Comparison of ENCODE assay signal across 22 cellular contexts in the genomic region with DNA sequence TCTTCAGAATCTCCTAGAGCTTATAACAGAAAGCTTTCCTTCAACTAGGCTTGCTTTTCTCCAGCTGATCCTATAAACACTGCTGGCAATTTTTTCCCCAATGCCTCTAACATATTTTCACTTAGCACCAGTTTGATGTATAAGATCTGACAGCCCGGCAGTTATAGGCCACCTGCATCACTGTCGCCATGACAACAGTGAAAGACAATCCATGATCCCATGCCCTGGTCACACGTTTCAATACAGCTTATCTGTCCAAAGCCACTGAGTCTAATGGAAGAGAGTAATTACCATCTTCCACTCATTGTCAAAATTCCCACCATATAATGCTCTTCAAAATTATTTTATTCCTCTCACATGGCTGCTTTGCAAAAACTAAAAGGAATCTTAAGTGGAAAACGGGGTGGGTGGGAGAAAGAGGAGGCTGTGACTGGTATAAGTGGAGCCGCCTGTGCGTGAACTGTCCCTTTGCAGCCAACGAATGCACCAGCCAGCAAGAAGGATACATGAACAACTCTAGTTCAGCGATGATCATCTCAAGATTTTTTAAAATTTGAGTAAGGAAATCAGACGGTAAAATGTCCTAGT. TPM values are rescaled to one million over a fixed set of nuclear protein-coding genes. Genes with fewer than 3 reads are reported as not detected.
DNase-seq lines count a peak whose midpoint lies in the region; ATAC-seq, FAIRE-seq and TF ChIP-seq lines count a peak whose summit lies in the region.
"Had no signal": no experiment of that assay in that cellular context is flagged by ENCODE, and none has a peak within 500 bp of the region (broad histone marks: within the 10 kb centered on the region; RNA-seq: fewer than 3 reads in every experiment).

No MANE protein-coding gene starts in this region.

- peaks cover 3% of the 10 kb centered on the region for H3K79me1 ChIP-seq in trophoblast cell (ENCODE audit: low read length)

- WGBS in K562 (ENCODE audit: insufficient coverage, low coverage, missing lambda C conversion rate), result 0% methylated on average over 8 of the region's 9 CpGs
- no CpG with 5 or more reads among the region's 9 CpGs for WGBS in trophoblast cell (ENCODE audit: extremely low coverage, insufficient coverage, insufficient read length)

- H3K4me2 ChIP-seq in K562 (ENCODE audit: insufficient read depth, low read length) (no peak overlapping the region), trophoblast cell (ENCODE audit: low read length) (no peak overlapping the region)
- H3K4me2 ChIP-seq: KMS-11 had no signal

- no peaks in the 10 kb centered on the region for H4K20me1 ChIP-seq in K562 (replicated peaks; ENCODE audit: control insufficient read depth, insufficient read depth, low read length)

- POLR2A ChIA-PET in K562 (lab: Yijun Ruan, JAX), result no interaction called here

- no TSS peak for BruUV-seq in K562 (replicated peaks; lab: Mats Ljungman, UMichigan)

- H2BK12ac ChIP-seq in trophoblast cell (ENCODE audit: low read length), result no peak overlapping the region

- H3K14ac ChIP-seq in trophoblast cell (ENCODE audit: low read length), result no peak overlapping the region

- intact Hi-C loops in K562 (cut with micrococcal nuclease), result no loop called here

- H2BK120ac ChIP-seq in trophoblast cell (ENCODE audit: insufficient read depth, low read length, poor library complexity), result no peak overlapping the region

- no peak overlapping the region for H4K12ac ChIP-seq in trophoblast cell (ENCODE audit: low read depth, low read length)

- DNase-seq in DMS53 (lab: John Stamatoyannopoulos, UW), result peak; percentile 70
- DNase-seq in DMS53 treated with DMSO at 0.1 percent for 48 hours (lab: John Stamatoyannopoulos, UW; ENCODE audit: unreplicated experiment), result no peak
- peak; percentile 75 for DNase-seq in NCI-H146 (lab: John Stamatoyannopoulos, UW)
- DNase-seq in K562 (ENCODE audit: extremely low read depth in 1 of 4, low spot score in 3 of 4), result no peak
- DNase-seq in trophoblast cell, result no peak
- DNase-seq in D341Med (ENCODE audit: low spot score), result no peak
- DNase-seq in nucleus accumbens (lab: John Stamatoyannopoulos, UW), result no peak
- DNase-seq: activated CD4-positive, alpha-beta memory T cell treated with anti-CD3 and anti-CD28 coated beads for 36 hours; activated gamma-delta T cell treated with Interleukin-2 at 50 U/mL for 16 hours; activated T-cell treated with anti-CD3 and anti-CD28 coated beads for 4 hours; erythroblast; gastrocnemius medialis; mesenchymal stem cell; natural killer cell; small intestine; stimulated activated CD4-positive, alpha-beta T cell treated with anti-CD3 and anti-CD28 coated beads, Interleukin-4, amount 100 ng/mL, for 1 hour; stomach; T-cell; upper lobe of left lung had no signal

- no peak overlapping the region for H3K18ac ChIP-seq in trophoblast cell (ENCODE audit: low read length)

- no peak overlapping the region for H2AK5ac ChIP-seq in trophoblast cell (ENCODE audit: low read length)

- TF ChIP-seq RAD21 in K562 (CRISPR knock-in tag; conservative IDR thresholded peaks at IDR 0.05 in 1 of 2, IDR thresholded peaks at IDR 0.05 in 1 of 2), result no peak

- H4K91ac ChIP-seq in trophoblast cell (ENCODE audit: low read depth, low read length), result no peak overlapping the region

- H3K4ac ChIP-seq in trophoblast cell (ENCODE audit: low read depth, low read length), result no peak overlapping the region

- no peaks in the 10 kb centered on the region for H3K36me3 ChIP-seq in K562 (ENCODE audit: control insufficient read depth, insufficient read depth, low read length)
- no peaks in the 10 kb centered on the region for H3K36me3 ChIP-seq in trophoblast cell (ENCODE audit: control insufficient read depth in 1 of 2, insufficient read depth in 2 of 2, low read length in 2 of 2)
- H3K36me3 ChIP-seq: cardiac muscle cell, gastrocnemius medialis, stomach, upper lobe of left lung had no signal

- in situ Hi-C loops in K562 (cut with MboI), result no loop called here

- H3K4me1 ChIP-seq in K562 (replicated peaks in 1 of 2; ENCODE audit: control insufficient read depth in 2 of 2, insufficient read depth in 2 of 2, low read length in 2 of 2) (no peaks in the 10 kb centered on the region), trophoblast cell (ENCODE audit: control insufficient read depth in 1 of 2, insufficient read depth in 2 of 2, low read length in 2 of 2) (peaks cover 0 to 2% of the 10 kb centered on the region in 2 experiments)
- H3K4me1 ChIP-seq: gastrocnemius medialis had no signal

- H4K8ac ChIP-seq in trophoblast cell (ENCODE audit: low read depth, low read length), result no peak overlapping the region

- H3K27ac ChIP-seq in K562 (ENCODE audit: extremely low read depth, low read depth, low read length) (no peak overlapping the region), trophoblast cell (ENCODE audit: low read depth, low read length) (no peak overlapping the region)
- H3K27ac ChIP-seq: cardiac muscle cell, gastrocnemius medialis, KMS-11, upper lobe of left lung had no signal

- TF ChIP-seq POLR2A in K562 (conservative IDR thresholded peaks at IDR 0.05), result no peak

- ATAC-seq in K562 (no peak), HG03565 (IDR thresholded peaks at IDR 0.05; ENCODE audit: unreplicated experiment) (no peak)
- ATAC-seq: gastrocnemius medialis, natural killer cell, T-cell had no signal

- no peak overlapping the region for H2AFZ ChIP-seq in K562 (ENCODE audit: low read depth, low read length)
- H2AFZ ChIP-seq in trophoblast cell (ENCODE audit: insufficient read depth, low read length, poor library complexity), result no peak overlapping the region

- TF ChIP-seq EP300 in K562 (IDR thresholded peaks at IDR 0.05; ENCODE audit: low read length), result no peak

- no peak overlapping the region for H3K9ac ChIP-seq in K562 (ENCODE audit: insufficient read depth in 1 of 2, low read depth in 2 of 2, low read length in 2 of 2)
- H3K9ac ChIP-seq in trophoblast cell (ENCODE audit: low read length), result no peak overlapping the region
- H3K9ac ChIP-seq: KMS-11 had no signal

- CTCF ChIA-PET in K562 (lab: Yijun Ruan, JAX; ENCODE audit: low intra/inter-chr PET ratio), result no interaction called here

- H3K9me1 ChIP-seq in K562 (ENCODE audit: control insufficient read depth, insufficient read depth, low read length), result no peaks in the 10 kb centered on the region

- H3K9me3 ChIP-seq in K562 (replicated peaks; ENCODE audit: control insufficient read depth, insufficient read depth, low read depth, low read length), result no peaks in the 10 kb centered on the region
- no peaks in the 10 kb centered on the region for H3K9me3 ChIP-seq in trophoblast cell (ENCODE audit: insufficient read depth, low read depth, low read length)
- H3K9me3 ChIP-seq: gastrocnemius medialis, stomach, upper lobe of left lung had no signal

- no peak overlapping the region for H2BK5ac ChIP-seq in trophoblast cell (ENCODE audit: low read depth, low read length, poor library complexity)

- H3K23ac ChIP-seq in trophoblast cell (ENCODE audit: low read length), result peak overlapping the region; percentile 37

- peaks cover 4 to 16% of the 10 kb centered on the region in 2 experiments; a peak in 4 of 5 replicates for H3K27me3 ChIP-seq in K562 (ENCODE audit: control insufficient read depth in 2 of 2, insufficient read depth in 2 of 2, low read length in 2 of 2)
- no peaks in the 10 kb centered on the region for H3K27me3 ChIP-seq in trophoblast cell (ENCODE audit: insufficient read depth, low read length)
- H3K27me3 ChIP-seq: cardiac muscle cell, gastrocnemius medialis, stomach, upper lobe of left lung had no signal

- H3K79me2 ChIP-seq in K562 (ENCODE audit: control insufficient read depth, insufficient read depth, low read length), result no peaks in the 10 kb centered on the region
- no peaks in the 10 kb centered on the region for H3K79me2 ChIP-seq in trophoblast cell (ENCODE audit: control insufficient read depth, insufficient read depth, low read length, poor library complexity)

- no peak for FAIRE-seq in K562 (lab: Jason Lieb, UNC)
- FAIRE-seq: small intestine had no signal

- no peak for TF ChIP-seq CTCF in K562 (IDR thresholded peaks at IDR 0.05 in 2 of 3, conservative IDR thresholded peaks at IDR 0.05 in 1 of 3; ENCODE audit: insufficient read depth in 2 of 3, low read depth in 1 of 3, low read length in 3 of 3)

- no peak overlapping the region for H3K4me3 ChIP-seq in K562
- H3K4me3 ChIP-seq in trophoblast cell (ENCODE audit: low read depth, low read length), result no peak overlapping the region
- H3K4me3 ChIP-seq: cardiac muscle cell, gastrocnemius medialis, stomach, upper lobe of left lung had no signal

RNA-seq across cellular contexts. Expression of a gene that starts 44.3 kb away (rescaled TPM):
- total RNA-seq in K562 (2011; cell fraction: chromatin; rRNA removed; ENCODE audit: low replicate concordance), result 1.0 and 1.6 TPM in 2 replicates
- total RNA-seq in K562 (2011; cell fraction: nucleolus; rRNA removed), result 0.33 and 0.79 TPM in 2 replicates
- total RNA-seq in K562 (2011; cell fraction: nucleoplasm; rRNA removed), result 0.66 and 1.6 TPM in 2 replicates
- 0.33 and 0.36 TPM in 2 replicates for total RNA-seq in K562 (2014; rRNA removed)
- 0.22 and 0.25 TPM in 2 replicates for total RNA-seq in K562 (2014; rRNA removed; fragmentation: Illumina TruSeq; extraction: Trizol)
- 0.22 and 0.23 TPM in 2 replicates for total RNA-seq in K562 (2015; rRNA removed; fragmentation: Illumina TruSeq; extraction: Trizol)
- 0.55 and 0.58 TPM in 2 replicates for total RNA-seq in K562 (2021)
- polyA plus RNA-seq in K562 (2011; rRNA removed), result 0.13 and 0.19 TPM in 2 replicates
- 0.15 and 0.55 TPM in 2 replicates for polyA plus RNA-seq in K562 (2011; cell fraction: cytosol; rRNA removed)
- polyA plus RNA-seq in K562 (2011; cell fraction: nucleus; rRNA removed), result 0.15 and 0.54 TPM in 2 replicates
- 0.33 and 0.83 TPM in 2 replicates for polyA plus RNA-seq in K562 (2012)
- polyA plus RNA-seq in K562 (2014; fragmentation: Illumina TruSeq; extraction: Trizol), result 0.30 and 0.72 TPM in 2 replicates
- under 1 TPM; 0.01 to 0.06 TPM for polyA plus RNA-seq in K562 (2014; fragmentation: Nextera tagmentation; extraction: Ambion mirVana)
- 0.20 and 0.36 TPM in 2 replicates for polyA plus RNA-seq in K562 (2014; rRNA removed)
- 0.25 and 0.63 TPM in 2 replicates for polyA minus RNA-seq in K562 (2011; rRNA and poly(A)+ RNA removed)
- polyA minus RNA-seq in K562 (2011; cell fraction: cytosol; rRNA and poly(A)+ RNA removed), result 0.48 TPM in 1 of 2 replicates, not detected in the other
- polyA minus RNA-seq in K562 (2011; cell fraction: nucleus; rRNA and poly(A)+ RNA removed), result 0.44 and 0.94 TPM in 2 replicates
- polyA plus RNA-seq in trophoblast cell (2013), result 31.7 and 32.4 TPM in 2 replicates

Comparison
In these comparisons a context has a peak if more than half of its experiments do, and no peak if none do; other contexts are left out.
1. DNase-seq: peak in DMS53 (single experiment) and NCI-H146 (single experiment); none in DMS53 treated with DMSO at 0.1 percent for 48 hours (single experiment), K562 (0 of 4), trophoblast cell (0 of 2), D341Med (single experiment) and nucleus accumbens (0 of 56).